Comparison of ENCODE assay signal across 10 cellular contexts in genomic region chr7:149669121-149669818, GRCh38.
DNase-seq lines count a peak whose midpoint lies in the region; ATAC-seq and TF ChIP-seq lines count a peak whose summit lies in the region.
"Had no signal": no experiment of that assay in that cellular context is flagged by ENCODE, and none has a peak within 500 bp of the region (broad histone marks: within the 10 kb centered on the region; RNA-seq: fewer than 3 reads in every experiment).

No MANE protein-coding gene starts in this region.

- peaks cover 56% of the 10 kb centered on the region for H3K27me3 Mint-ChIP-seq in activated T-cell treated with anti-CD3 and anti-CD28 coated beads, Interleukin-2, amount 50 U/mL, for 4 hours (ENCODE audit: low read depth)

- no peak overlapping the region for H3K27ac ChIP-seq in heart right ventricle
- no peak overlapping the region for H3K27ac ChIP-seq in substantia nigra (ENCODE audit: low read depth, low read length, poor library complexity, severe bottlenecking)
- H3K27ac ChIP-seq: thoracic aorta had no signal

- no peaks in the 10 kb centered on the region for H3K36me3 Mint-ChIP-seq in activated T-cell treated with anti-CD3 and anti-CD28 coated beads, Interleukin-2, amount 50 U/mL, for 4 hours (ENCODE audit: insufficient read depth)
- H3K36me3 Mint-ChIP-seq: naive B cell had no signal

- peaks cover 0 to 13% (median 5%) of the 10 kb centered on the region in 9 donors for H3K4me1 ChIP-seq in heart right ventricle

- WGBS in heart right ventricle, 2 donors: 41 to 44% methylated on average over 7 of the region's 7 CpGs

- H3K9me3 Mint-ChIP-seq in activated T-cell treated with anti-CD3 and anti-CD28 coated beads, Interleukin-2, amount 50 U/mL, for 4 hours: no peaks in the 10 kb centered on the region

- H3K27me3 ChIP-seq in heart right ventricle: peaks cover 0 to 6% (median 0%) of the 10 kb centered on the region in 7 donors

- H3K36me3 ChIP-seq in heart right ventricle: no peaks in the 10 kb centered on the region
- H3K36me3 ChIP-seq: thoracic aorta had no signal

- ATAC-seq in heart right ventricle (no peak), left ventricle myocardium superior (no peak), GM19467 (IDR thresholded peaks at IDR 0.05; ENCODE audit: unreplicated experiment) (no peak)
- no peak for ATAC-seq in activated T-cell treated with anti-CD3 and anti-CD28 coated beads, Interleukin-2, amount 50 U/mL, for 4 hours

- DNase-seq in heart right ventricle (no peak), left ventricle myocardium superior (no peak), NCI-H460 (ENCODE audit: extremely low read depth, low read depth) (peak; percentile 41), epithelial cell of esophagus (ENCODE audit: low read depth) (peak; percentile 42), superior temporal gyrus (ENCODE audit: extremely low spot score) (peak; percentile 12), substantia nigra (lab: John Stamatoyannopoulos, UW) (no peak)
- DNase-seq in activated T-cell treated with anti-CD3 and anti-CD28 coated beads, Interleukin-2, amount 50 U/mL, for 4 hours: no peak
- DNase-seq: naive B cell had no signal

- no peaks in the 10 kb centered on the region for H3K4me1 Mint-ChIP-seq in activated T-cell treated with anti-CD3 and anti-CD28 coated beads, Interleukin-2, amount 50 U/mL, for 4 hours (ENCODE audit: low read depth)
- H3K4me1 Mint-ChIP-seq: naive B cell had no signal

- H3K4me3 ChIP-seq in heart right ventricle: no peak overlapping the region
- H3K4me3 ChIP-seq in epithelial cell of esophagus (ENCODE audit: low read length): no peak overlapping the region

- peak in 7 of 9 donors; percentile 30 to 56 (median 48) for TF ChIP-seq CTCF in heart right ventricle (IDR thresholded peaks at IDR 0.05)
- TF ChIP-seq CTCF in epithelial cell of esophagus (IDR thresholded peaks at IDR 0.05; ENCODE audit: insufficient read depth, low read depth, low read length, missing control alignments): peak; percentile 43

- H3K4me3 Mint-ChIP-seq in activated T-cell treated with anti-CD3 and anti-CD28 coated beads, Interleukin-2, amount 50 U/mL, for 4 hours: no peak overlapping the region
- H3K4me3 Mint-ChIP-seq: naive B cell had no signal

- H3K9me3 ChIP-seq in heart right ventricle: no peaks in the 10 kb centered on the region
- H3K9me3 ChIP-seq: thoracic aorta had no signal

- intact Hi-C loops in heart right ventricle (cut with DNase I): loop anchor here in 4 of 10 donors (2.0 to 5.0 kb wide), 3 partner anchors 63 to 74 kb away; no protein-coding TSS in a partner anchor
- intact Hi-C loops in left ventricle myocardium superior (cut with micrococcal nuclease): no loop called here

Comparison
In these comparisons a context has a peak if more than half of its experiments do, and no peak if none do; other contexts are left out.
1. DNase-seq: peak in NCI-H460 (single experiment), epithelial cell of esophagus (single experiment) and superior temporal gyrus (single experiment); none in heart right ventricle (0 of 2), left ventricle myocardium superior (single experiment), activated T-cell treated with anti-CD3 and anti-CD28 coated beads, Interleukin-2, amount 50 U/mL, for 4 hours (single experiment) and substantia nigra (0 of 49).